ENCODE assay signal across 9 cellular contexts in genomic region chr4:174714393-174715211, GRCh38.
DNase-seq lines count a peak whose midpoint lies in the region; ATAC-seq and TF ChIP-seq lines count a peak whose summit lies in the region.
"Had no signal": no experiment of that assay in that cellular context is flagged by ENCODE, and none has a peak within 500 bp of the region (broad histone marks: within the 10 kb centered on the region; RNA-seq: fewer than 3 reads in every experiment).

No MANE protein-coding gene starts in this region.

- H3K4me1 Mint-ChIP-seq in activated CD8-positive, alpha-beta T cell treated with anti-CD3 and anti-CD28 coated beads for 36 hours (ENCODE audit: low read depth): no peaks in the 10 kb centered on the region
- H3K4me1 Mint-ChIP-seq in activated T-helper 17 cell treated with anti-CD3 and anti-CD28 coated beads, Interleukin-2, amount 50 U/mL, for 72 hours: no peaks in the 10 kb centered on the region
- no peaks in the 10 kb centered on the region for H3K4me1 Mint-ChIP-seq in CD8-positive, alpha-beta memory T cell

- no peaks in the 10 kb centered on the region for H3K36me3 Mint-ChIP-seq in activated CD8-positive, alpha-beta T cell treated with anti-CD3 and anti-CD28 coated beads for 36 hours (ENCODE audit: low read depth)
- H3K36me3 Mint-ChIP-seq in activated T-helper 17 cell treated with anti-CD3 and anti-CD28 coated beads, Interleukin-2, amount 50 U/mL, for 72 hours (ENCODE audit: low read depth): no peaks in the 10 kb centered on the region
- no peaks in the 10 kb centered on the region for H3K36me3 Mint-ChIP-seq in CD8-positive, alpha-beta memory T cell
- H3K36me3 Mint-ChIP-seq: activated naive CD8-positive, alpha-beta T cell had no signal

- in situ Hi-C loops in Caki2 (cut with HindIII; ENCODE audit: low pct_unique_long_range_greater_than_20kb, low sequenced_read_pairs): no loop called here

- H3K27ac Mint-ChIP-seq in activated CD8-positive, alpha-beta T cell treated with anti-CD3 and anti-CD28 coated beads for 36 hours: no peak overlapping the region
- no peak overlapping the region for H3K27ac Mint-ChIP-seq in activated T-helper 17 cell treated with anti-CD3 and anti-CD28 coated beads, Interleukin-2, amount 50 U/mL, for 72 hours
- no peak overlapping the region for H3K27ac Mint-ChIP-seq in CD8-positive, alpha-beta memory T cell
- H3K27ac Mint-ChIP-seq: activated naive CD8-positive, alpha-beta T cell had no signal

- H3K36me3 ChIP-seq in CD8-positive, alpha-beta memory T cell (ENCODE audit: insufficient read depth, low read length): no peaks in the 10 kb centered on the region

- TF ChIP-seq CTCF in activated CD8-positive, alpha-beta T cell treated with anti-CD3 and anti-CD28 coated beads for 36 hours (IDR thresholded peaks at IDR 0.05): peak; percentile 74

- POLR2A ChIA-PET in activated CD8-positive, alpha-beta T cell treated with anti-CD3 and anti-CD28 coated beads for 36 hours (lab: Charles Lee): no interaction called here
- POLR2A ChIA-PET in CD8-positive, alpha-beta memory T cell (lab: Charles Lee): no interaction called here

- peak; percentile 18 for DNase-seq in Caki2 (ENCODE audit: low read depth)
- DNase-seq in MV-4-11 (lab: John Stamatoyannopoulos, UW): peak; percentile 1
- DNase-seq in activated CD8-positive, alpha-beta T cell treated with anti-CD3 and anti-CD28 coated beads for 36 hours: peak; percentile 24
- peak; percentile 72 for DNase-seq in iris pigment epithelial cell (ENCODE audit: low read depth)
- DNase-seq in CD8-positive, alpha-beta memory T cell: no peak

- no peak overlapping the region for H3K4me3 Mint-ChIP-seq in activated CD8-positive, alpha-beta T cell treated with anti-CD3 and anti-CD28 coated beads for 36 hours
- H3K4me3 Mint-ChIP-seq in activated T-helper 17 cell treated with anti-CD3 and anti-CD28 coated beads, Interleukin-2, amount 50 U/mL, for 72 hours: no peak overlapping the region
- no peak overlapping the region for H3K4me3 Mint-ChIP-seq in CD8-positive, alpha-beta memory T cell
- H3K4me3 Mint-ChIP-seq: activated naive CD8-positive, alpha-beta T cell had no signal

- intact Hi-C loops in activated CD8-positive, alpha-beta T cell treated with anti-CD3 and anti-CD28 coated beads for 36 hours (cut with micrococcal nuclease): loop anchor here (5.0 kb wide), 1 partner anchor 352 kb away; no protein-coding TSS in a partner anchor

- H3K27me3 Mint-ChIP-seq in activated CD8-positive, alpha-beta T cell treated with anti-CD3 and anti-CD28 coated beads for 36 hours: peaks cover 7% of the 10 kb centered on the region
- no peaks in the 10 kb centered on the region for H3K27me3 Mint-ChIP-seq in activated T-helper 17 cell treated with anti-CD3 and anti-CD28 coated beads, Interleukin-2, amount 50 U/mL, for 72 hours
- peaks cover 3 to 4% of the 10 kb centered on the region in 2 donors for H3K27me3 Mint-ChIP-seq in CD8-positive, alpha-beta memory T cell

- ATAC-seq in GM18499 (IDR thresholded peaks at IDR 0.05; ENCODE audit: insufficient read depth, unreplicated experiment) (peak; percentile 79), HG02763 (IDR thresholded peaks at IDR 0.05; ENCODE audit: unreplicated experiment) (peak; percentile 89)
- peak; percentile 67 for ATAC-seq in activated CD8-positive, alpha-beta T cell treated with anti-CD3 and anti-CD28 coated beads for 36 hours
- no peak for ATAC-seq in activated T-helper 17 cell treated with anti-CD3 and anti-CD28 coated beads, Interleukin-2, amount 50 U/mL, for 72 hours (replicated peaks)

- no peaks in the 10 kb centered on the region for H3K9me3 Mint-ChIP-seq in activated CD8-positive, alpha-beta T cell treated with anti-CD3 and anti-CD28 coated beads for 36 hours
- no peaks in the 10 kb centered on the region for H3K9me3 Mint-ChIP-seq in activated T-helper 17 cell treated with anti-CD3 and anti-CD28 coated beads, Interleukin-2, amount 50 U/mL, for 72 hours
- H3K9me3 Mint-ChIP-seq in CD8-positive, alpha-beta memory T cell: no peaks in the 10 kb centered on the region

- no peak overlapping the region for H3K4me3 ChIP-seq in CD8-positive, alpha-beta memory T cell (ENCODE audit: low read length)

- H3K4me1 ChIP-seq in CD8-positive, alpha-beta memory T cell (ENCODE audit: insufficient read depth, low read length): no peaks in the 10 kb centered on the region

- CTCF ChIA-PET in activated CD8-positive, alpha-beta T cell treated with anti-CD3 and anti-CD28 coated beads for 36 hours (lab: Charles Lee): interaction anchor here (0.7 to 1.3 kb wide), 8 partner anchors 9 to 349 kb away, joined by 3 to 4 read pairs (median 3); no protein-coding TSS in a partner anchor
- CTCF ChIA-PET in CD8-positive, alpha-beta memory T cell (lab: Charles Lee): no interaction called here

- no peak overlapping the region for H3K27ac ChIP-seq in CD8-positive, alpha-beta memory T cell (ENCODE audit: low read depth, low read length)

- H3K9me3 ChIP-seq in CD8-positive, alpha-beta memory T cell (ENCODE audit: low read length): no peaks in the 10 kb centered on the region

- H3K27me3 ChIP-seq in CD8-positive, alpha-beta memory T cell (ENCODE audit: insufficient read depth, low read length, poor library complexity, severe bottlenecking): no peaks in the 10 kb centered on the region

Comparison
In these comparisons a context has a peak if more than half of its experiments do, and no peak if none do; other contexts are left out.
1. DNase-seq: peak in Caki2 (single experiment), MV-4-11 (single experiment), activated CD8-positive, alpha-beta T cell treated with anti-CD3 and anti-CD28 coated beads for 36 hours (single experiment) and iris pigment epithelial cell (single experiment); none in CD8-positive, alpha-beta memory T cell (0 of 5).